Comparison of ENCODE assay signal across 20 cellular contexts in the genomic region with DNA sequence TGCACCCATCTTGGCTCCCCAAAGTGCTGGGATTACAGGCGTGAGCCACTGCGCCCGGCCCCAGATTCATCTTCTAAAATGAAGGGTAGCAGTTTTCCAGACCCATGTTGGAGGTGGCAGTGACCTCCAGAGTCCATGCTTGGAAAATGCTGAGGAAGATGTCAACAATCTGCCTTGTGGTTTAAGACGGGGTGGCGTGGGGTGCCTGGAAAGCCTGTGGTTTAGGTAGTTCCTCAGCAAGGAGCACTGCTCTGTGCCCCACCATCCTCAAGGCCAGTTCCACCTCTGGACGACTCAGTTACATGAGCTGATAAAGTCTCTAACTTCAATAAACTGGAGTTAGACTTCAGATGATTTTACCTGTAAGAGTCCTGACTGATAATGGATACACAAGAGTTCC. TPM values are rescaled to one million over a fixed set of nuclear protein-coding genes. Genes with fewer than 3 reads are reported as not detected.
A peak's percentile ranks its signal among the peaks of the same experiment; 100 is the strongest.
DNase-seq lines count a peak whose midpoint lies in the region; ATAC-seq, FAIRE-seq and TF ChIP-seq lines count a peak whose summit lies in the region.
"Had no signal": no experiment of that assay in that cellular context is flagged by ENCODE, and none has a peak within 500 bp of the region (broad histone marks: within the 10 kb centered on the region; RNA-seq: fewer than 3 reads in every experiment).

No MANE protein-coding gene starts in this region.

- peaks cover 0 to 5% (median 0%) of the 10 kb centered on the region in 5 donors for H3K36me3 Mint-ChIP-seq in naive thymus-derived CD4-positive, alpha-beta T cell
- no peaks in the 10 kb centered on the region for H3K36me3 Mint-ChIP-seq in activated CD4-positive, alpha-beta memory T cell treated with anti-CD3 and anti-CD28 coated beads for 36 hours

- POLR2A ChIA-PET in naive thymus-derived CD4-positive, alpha-beta T cell (lab: Charles Lee) = no interaction called here
- POLR2A ChIA-PET in activated CD4-positive, alpha-beta memory T cell treated with anti-CD3 and anti-CD28 coated beads for 36 hours (lab: Charles Lee) = no interaction called here

- DNase-seq in heart right ventricle (no peak), left cardiac atrium (no peak), breast epithelium (ENCODE audit: low spot score in 2 of 2) (no peak), kidney (no peak), NCI-H2196 (lab: John Stamatoyannopoulos, UW; ENCODE audit: unreplicated experiment) (no peak)
- no peak for DNase-seq in naive thymus-derived CD4-positive, alpha-beta T cell
- DNase-seq in activated CD4-positive, alpha-beta memory T cell treated with anti-CD3 and anti-CD28 coated beads for 36 hours = no peak
- DNase-seq: activated B cell treated with CpG ODN at 0.5 μM for 24 hours; activated naive CD4-positive, alpha-beta T cell; immature natural killer cell; NCI-H1105 treated with DMSO at 0.1 percent for 48 hours; NCI-H2227 treated with DMSO at 0.1 percent for 48 hours; posterior cingulate gyrus; stimulated activated CD4-positive, alpha-beta T cell treated with anti-CD3 and anti-CD28 coated beads, Interleukin-1b, Interleukin-23, amount 100 ng/mL, for 48 hours had no signal

- ATAC-seq in heart right ventricle (peak in 1 of 8 donors; percentile 30), left cardiac atrium (no peak), HG03460 (IDR thresholded peaks at IDR 0.05; ENCODE audit: unreplicated experiment) (no peak)
- peak; percentile 40 for ATAC-seq in naive thymus-derived CD4-positive, alpha-beta T cell

- CTCF ChIA-PET in naive thymus-derived CD4-positive, alpha-beta T cell (lab: Charles Lee) = interaction anchor here (0.6 kb wide), 1 partner anchor 564 kb away, joined by 3 read pairs; no protein-coding TSS in a partner anchor
- CTCF ChIA-PET in activated CD4-positive, alpha-beta memory T cell treated with anti-CD3 and anti-CD28 coated beads for 36 hours (lab: Charles Lee) = no interaction called here

- no peak overlapping the region for H3K9ac ChIP-seq in kidney (ENCODE audit: low read length in 2 of 2)

- WGBS in heart right ventricle, 2 donors = 86 to 88% methylated on average over 6 of the region's 6 CpGs

- H3K4me3 ChIP-seq in heart right ventricle (no peak overlapping the region), breast epithelium (no peak overlapping the region), kidney (ENCODE audit: low read length in 2 of 2) (no peak overlapping the region)
- no peak overlapping the region for H3K4me3 ChIP-seq in naive thymus-derived CD4-positive, alpha-beta T cell (ENCODE audit: low read length)
- H3K4me3 ChIP-seq: mucosa of descending colon had no signal

- no peak for TF ChIP-seq CTCF in heart right ventricle (IDR thresholded peaks at IDR 0.05)
- TF ChIP-seq CTCF in breast epithelium (IDR thresholded peaks at IDR 0.05) = no peak
- TF ChIP-seq CTCF in kidney (IDR thresholded peaks at IDR 0.05; ENCODE audit: borderline replicate concordance, extremely low read depth, insufficient read depth) = no peak

- H3K4me1 Mint-ChIP-seq in naive thymus-derived CD4-positive, alpha-beta T cell = peaks cover 0 to 3% (median 0%) of the 10 kb centered on the region in 7 donors
- H3K4me1 Mint-ChIP-seq in activated CD4-positive, alpha-beta memory T cell treated with anti-CD3 and anti-CD28 coated beads for 36 hours (ENCODE audit: low read depth) = no peaks in the 10 kb centered on the region
- H3K4me1 Mint-ChIP-seq: immature natural killer cell had no signal

- H3K27ac Mint-ChIP-seq in naive thymus-derived CD4-positive, alpha-beta T cell = no peak overlapping the region
- H3K27ac Mint-ChIP-seq in activated CD4-positive, alpha-beta memory T cell treated with anti-CD3 and anti-CD28 coated beads for 36 hours = no peak overlapping the region
- H3K27ac Mint-ChIP-seq: activated B cell treated with CpG ODN at 0.5 μM for 24 hours had no signal

- no peak for FAIRE-seq in kidney (lab: Jason Lieb, UNC)
- FAIRE-seq: frontal cortex, G401.6, GM19239, urothelium cell line had no signal

- H3K36me3 ChIP-seq in heart right ventricle (peaks cover 0 to 20% (median 0%) of the 10 kb centered on the region in 9 donors), breast epithelium (no peaks in the 10 kb centered on the region), kidney (ENCODE audit: control insufficient read depth in 1 of 2, insufficient read depth in 2 of 2, low read length in 2 of 2) (peaks cover 4 to 10% of the 10 kb centered on the region in 2 donors)
- H3K36me3 ChIP-seq in naive thymus-derived CD4-positive, alpha-beta T cell (ENCODE audit: control insufficient read depth in 2 of 3, insufficient read depth in 3 of 3, low read length in 3 of 3) = no peaks in the 10 kb centered on the region

- no peak for TF ChIP-seq POLR2A in breast epithelium (IDR thresholded peaks at IDR 0.05)

- intact Hi-C loops in heart right ventricle (cut with DNase I) = loop anchor here in 1 of 10 donors (10.0 kb wide), 1 partner anchor 839 kb away; no protein-coding TSS in a partner anchor
- intact Hi-C loops in left cardiac atrium (cut with DNase I) = no loop called here
- intact Hi-C loops in breast epithelium (cut with DNase I; ENCODE audit: low total_unique reads) = no loop called here
- intact Hi-C loops in naive thymus-derived CD4-positive, alpha-beta T cell (cut with micrococcal nuclease) = no loop called here
- intact Hi-C loops in activated CD4-positive, alpha-beta memory T cell treated with anti-CD3 and anti-CD28 coated beads for 36 hours (cut with micrococcal nuclease) = no loop called here
- intact Hi-C loops in kidney (cut with DNase I) = no loop called here

- no peaks in the 10 kb centered on the region for H3K9me3 ChIP-seq in heart right ventricle
- H3K9me3 ChIP-seq in breast epithelium = no peaks in the 10 kb centered on the region
- no peaks in the 10 kb centered on the region for H3K9me3 ChIP-seq in naive thymus-derived CD4-positive, alpha-beta T cell (ENCODE audit: control insufficient read depth in 2 of 3, low read length in 3 of 3)
- no peaks in the 10 kb centered on the region for H3K9me3 ChIP-seq in kidney (ENCODE audit: control insufficient read depth in 1 of 2, low read length in 2 of 2)
- H3K9me3 ChIP-seq: mucosa of descending colon had no signal

- H3K27me3 Mint-ChIP-seq in naive thymus-derived CD4-positive, alpha-beta T cell = peaks cover 0 to 20% (median 19%) of the 10 kb centered on the region in 5 donors
- H3K27me3 Mint-ChIP-seq in activated CD4-positive, alpha-beta memory T cell treated with anti-CD3 and anti-CD28 coated beads for 36 hours = peaks cover 5% of the 10 kb centered on the region
- H3K27me3 Mint-ChIP-seq: activated B cell treated with CpG ODN at 0.5 μM for 24 hours had no signal

- peaks cover 0 to 5% (median 0%) of the 10 kb centered on the region in 11 donors for H3K9me3 Mint-ChIP-seq in naive thymus-derived CD4-positive, alpha-beta T cell
- H3K9me3 Mint-ChIP-seq in activated CD4-positive, alpha-beta memory T cell treated with anti-CD3 and anti-CD28 coated beads for 36 hours = no peaks in the 10 kb centered on the region

- peaks cover 0 to 35% (median 0%) of the 10 kb centered on the region in 9 donors for H3K4me1 ChIP-seq in heart right ventricle
- H3K4me1 ChIP-seq in breast epithelium = no peaks in the 10 kb centered on the region
- no peaks in the 10 kb centered on the region for H3K4me1 ChIP-seq in naive thymus-derived CD4-positive, alpha-beta T cell (ENCODE audit: control insufficient read depth in 2 of 2, insufficient read depth in 2 of 2, low read length in 2 of 2)
- no peaks in the 10 kb centered on the region for H3K4me1 ChIP-seq in kidney (ENCODE audit: control insufficient read depth in 1 of 2, insufficient read depth in 1 of 2, low read depth in 1 of 2, low read length in 2 of 2)

- peak overlapping the region in 9 of 10 donors; percentile 30 to 85 (median 75) for H3K27ac ChIP-seq in heart right ventricle
- H3K27ac ChIP-seq in breast epithelium = peak overlapping the region; percentile 29 to 85
- H3K27ac ChIP-seq in naive thymus-derived CD4-positive, alpha-beta T cell (ENCODE audit: low read depth, low read length) = no peak overlapping the region
- no peak overlapping the region for H3K27ac ChIP-seq in kidney (ENCODE audit: low read depth in 2 of 2, low read length in 2 of 2)

- H3K27me3 ChIP-seq in heart right ventricle = no peaks in the 10 kb centered on the region
- no peaks in the 10 kb centered on the region for H3K27me3 ChIP-seq in breast epithelium
- H3K27me3 ChIP-seq in naive thymus-derived CD4-positive, alpha-beta T cell (ENCODE audit: control insufficient read depth in 2 of 2, insufficient read depth in 2 of 2, low read length in 2 of 2) = no peaks in the 10 kb centered on the region

- H3K4me3 Mint-ChIP-seq in naive thymus-derived CD4-positive, alpha-beta T cell = no peak overlapping the region
- H3K4me3 Mint-ChIP-seq in activated CD4-positive, alpha-beta memory T cell treated with anti-CD3 and anti-CD28 coated beads for 36 hours = no peak overlapping the region
- H3K4me3 Mint-ChIP-seq: activated B cell treated with CpG ODN at 0.5 μM for 24 hours, immature natural killer cell had no signal

RNA-seq across cellular contexts. Expression of gene DRAM1, which starts 48.6 kb away (rescaled TPM):
- total RNA-seq in heart right ventricle (10 to 100 TPM in 2 of 10 donors, 1 to 10 TPM in 8; 2.4 to 19.6 (median 3.3) TPM), left cardiac atrium (10 to 100 TPM in 1 of 2 donors, 1 to 10 TPM in 1; 9.4 to 14.2 TPM), breast epithelium (10 to 100 TPM; 31.2 to 32.4 (median 31.6) TPM), kidney (35.8 TPM)
- polyA plus RNA-seq in heart right ventricle (1 to 10 TPM; 4.2 to 4.3 TPM), kidney (ENCODE audit: insufficient read depth, low read depth, low replicate concordance) (19.0 TPM)
- total RNA-seq in naive thymus-derived CD4-positive, alpha-beta T cell = 1 to 10 TPM; 2.4 to 9.5 (median 2.6) TPM
- 1 to 10 TPM; 1.4 to 2.4 TPM for polyA plus RNA-seq in naive thymus-derived CD4-positive, alpha-beta T cell
- total RNA-seq in activated CD4-positive, alpha-beta memory T cell treated with anti-CD3 and anti-CD28 coated beads for 36 hours = 1 to 10 TPM; 2.6 to 2.8 TPM

Comparison
In these comparisons a context has a peak if more than half of its experiments do, and no peak if none do; other contexts are left out.
1. H3K27ac ChIP-seq: peak in heart right ventricle (9 of 10) and breast epithelium (2 of 2); none in naive thymus-derived CD4-positive, alpha-beta T cell (single experiment) and kidney (0 of 2).